In the genomic region with DNA sequence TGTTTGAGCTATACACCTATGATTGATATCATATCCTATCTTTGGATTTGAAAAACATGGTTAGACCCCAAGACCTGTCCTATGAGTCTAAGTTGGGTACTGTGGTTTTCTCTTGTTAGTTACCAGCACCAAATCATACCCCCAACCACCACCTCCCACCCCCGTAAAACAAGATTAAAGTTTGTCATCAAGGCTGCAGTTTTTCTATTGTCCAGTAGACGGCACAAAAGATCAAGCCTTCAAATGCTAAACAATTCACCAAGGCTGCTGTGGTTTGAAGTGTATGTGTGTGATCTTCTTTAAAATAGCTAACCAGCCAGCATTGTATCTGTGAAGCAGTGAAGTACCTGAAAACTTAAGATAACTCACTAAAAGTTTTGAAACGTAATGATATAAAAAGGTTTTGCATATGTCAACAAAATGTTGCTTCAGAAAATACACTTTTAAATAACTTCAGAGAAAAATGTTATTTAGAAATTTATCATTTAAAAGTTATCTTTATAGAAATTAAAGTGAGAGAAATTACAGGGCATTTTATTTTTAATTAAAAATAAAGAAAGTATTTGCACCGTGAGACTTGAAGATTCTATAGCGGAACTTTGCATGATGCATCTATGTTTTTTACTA, we compare ENCODE assay signal across 8 cellular contexts.
A peak's percentile ranks its signal among the peaks of the same experiment; 100 is the strongest.
DNase-seq lines count a peak whose midpoint lies in the region; ATAC-seq lines count a peak whose summit lies in the region.

No MANE protein-coding gene starts in this region.

- peak; percentile 59 for ATAC-seq in GM21619 (IDR thresholded peaks at IDR 0.05; ENCODE audit: unreplicated experiment)
- ATAC-seq in GM21723 (IDR thresholded peaks at IDR 0.05; ENCODE audit: unreplicated experiment) = no peak
- no peak for ATAC-seq in GM21390 (IDR thresholded peaks at IDR 0.05; ENCODE audit: unreplicated experiment)

- DNase-seq in CD1c-positive myeloid dendritic cell (ENCODE audit: extremely low spot score) = peak; percentile 48
- DNase-seq in NCI-H2107 (lab: John Stamatoyannopoulos, UW) = peak; percentile 9
- peak; percentile 71 for DNase-seq in amniotic epithelial cell (ENCODE audit: low read depth)
- peak; percentile 58 for DNase-seq in kidney tubule cell (ENCODE audit: low spot score)
- no peak for DNase-seq in GF-D8 (lab: John Stamatoyannopoulos, UW)
